In genomic region chr13:90016688-90017087, GRCh38 we compare ENCODE assay signal across 34 cellular contexts.
"Had no signal": no experiment of that assay in that cellular context is flagged by ENCODE, and none has a peak within 500 bp of the region (broad histone marks: within the 10 kb centered on the region; RNA-seq: fewer than 3 reads in every experiment).

No MANE protein-coding gene starts in this region.

- H3K4me3 ChIP-seq: adrenal gland, ascending aorta, body of pancreas, breast epithelium, cardiac muscle cell had no signal

- H3K36me3 ChIP-seq: adrenal gland, ascending aorta, brain microvascular endothelial cell, breast epithelium, cardiac muscle cell had no signal

- ATAC-seq: activated naive CD4-positive, alpha-beta T cell treated with anti-CD3 and anti-CD28 coated beads, Interleukin-2, amount 50 U/mL, for 72 hours; activated naive CD8-positive, alpha-beta T cell treated with anti-CD3 and anti-CD28 coated beads, Interleukin-2, amount 50 U/mL, for 24 hours; activated T-cell treated with anti-CD3 and anti-CD28 coated beads, Interleukin-2, amount 50 U/mL, for 4 hours; activated T-cell treated with anti-CD3 and anti-CD28 coated beads, Interleukin-2, amount 50 U/mL, for 72 hours; activated T-helper 17 cell treated with anti-CD3 and anti-CD28 coated beads, Interleukin-2, amount 50 U/mL, for 72 hours; body of pancreas had no signal

- DNase-seq: activated effector memory CD4-positive, alpha-beta T cell treated with anti-CD3 and anti-CD28 coated beads, Interleukin-2, amount 50 U/mL, for 16 hours; activated effector memory CD4-positive, alpha-beta T cell treated with Interleukin-2 at 50 U/mL for 16 hours; activated gamma-delta T cell; activated gamma-delta T cell treated with Interleukin-2 at 50 U/mL for 16 hours; activated naive CD4-positive, alpha-beta T cell; activated naive CD4-positive, alpha-beta T cell treated with anti-CD3 and anti-CD28 coated beads for 36 hours; activated naive CD4-positive, alpha-beta T cell treated with anti-CD3 and anti-CD28 coated beads, Interleukin-2, amount 10 ng/mL, durations not matched to agents 7 days and 5 days; activated naive CD4-positive, alpha-beta T cell treated with anti-CD3 and anti-CD28 coated beads, Interleukin-2, amount 50 U/mL, for 16 hours; activated naive CD4-positive, alpha-beta T cell treated with Interleukin-2 at 50 U/mL for 16 hours; activated naive CD8-positive, alpha-beta T cell treated with anti-CD3 and anti-CD28 coated beads for 36 hours; activated naive CD8-positive, alpha-beta T cell treated with anti-CD3 and anti-CD28 coated beads, Interleukin-2, amount 10 ng/mL, durations not matched to agents 7 days and 5 days; activated naive CD8-positive, alpha-beta T cell treated with anti-CD3 and anti-CD28 coated beads, Interleukin-2, amount 50 U/mL, for 24 hours; activated T-cell treated with anti-CD3 and anti-CD28 coated beads, Interleukin-2, amount 50 U/mL, for 1 hour; activated T-cell treated with anti-CD3 and anti-CD28 coated beads, Interleukin-2, amount 50 U/mL, for 24 hours; activated T-cell treated with anti-CD3 and anti-CD28 coated beads, Interleukin-2, amount 50 U/mL, for 4 hours; activated T-cell treated with anti-CD3 and anti-CD28 coated beads, Interleukin-2, amount 50 U/mL, for 48 hours; activated T-cell treated with anti-CD3 and anti-CD28 coated beads, Interleukin-2, amount 50 U/mL, for 72 hours; adrenal gland; amniotic stem cell; amygdala; anterior cingulate cortex; aorta; body of pancreas; brain microvascular endothelial cell; caudate nucleus; central memory CD4-positive, alpha-beta T cell; cerebellar nuclear complex had no signal

- H3K4me1 ChIP-seq: adrenal gland, ascending aorta, body of pancreas, breast epithelium had no signal

- H3K27me3 ChIP-seq: adrenal gland, ascending aorta, body of pancreas, brain microvascular endothelial cell, breast epithelium, cardiac muscle cell had no signal

- FAIRE-seq: astrocyte, bronchial epithelial cell had no signal

- H3K9me3 ChIP-seq: adrenal gland, ascending aorta, body of pancreas had no signal

- H3K27ac ChIP-seq: adrenal gland, ascending aorta, body of pancreas, brain microvascular endothelial cell, breast epithelium, cardiac muscle cell had no signal
